3 cellular contexts compared by ENCODE assay signal in genomic region chr2:47080888-47081301, GRCh38.
TF ChIP-seq lines count a peak whose summit lies in the region.

No MANE protein-coding gene starts in this region.

TF ChIP-seq in A549, 52 proteins besides CTCF, POLR2A, EP300 and RAD21 (continued from another document):
- TF ChIP-seq ZFP36 (IDR thresholded peaks at IDR 0.05; ENCODE audit: borderline replicate concordance, partially characterized antibody) (no peak), BHLHE40 (IDR thresholded peaks at IDR 0.05; ENCODE audit: low read depth, low read length) (no peak), EHF (CRISPR knock-in tag; IDR thresholded peaks at IDR 0.05) (no peak), HES2 (IDR thresholded peaks at IDR 0.05) (no peak), HOXB13 (CRISPR knock-in tag; IDR thresholded peaks at IDR 0.05; ENCODE audit: low read depth) (no peak), PBX3 (IDR thresholded peaks at IDR 0.05) (no peak), REST (IDR thresholded peaks at IDR 0.05) (no peak), KDM1A (IDR thresholded peaks at IDR 0.05; ENCODE audit: low read depth) (no peak), ATOH8 (CRISPR knock-in tag; IDR thresholded peaks at IDR 0.05; ENCODE audit: low read depth) (no peak)

TF ChIP-seq in HCT116, 20 proteins besides CTCF, POLR2A, EP300 and RAD21 (continued from another document):
- TF ChIP-seq TCF7L2 (IDR thresholded peaks at IDR 0.05; ENCODE audit: borderline replicate concordance, extremely low read depth, insufficient read depth, insufficient read length) (no peak), CEBPB (IDR thresholded peaks at IDR 0.05; ENCODE audit: low read depth) (no peak), REST (IDR thresholded peaks at IDR 0.05; ENCODE audit: low read depth) (no peak), SIN3A (IDR thresholded peaks at IDR 0.05; ENCODE audit: low read depth) (no peak), YY1 (IDR thresholded peaks at IDR 0.05; ENCODE audit: extremely low read depth, insufficient replicate concordance, low read depth, low read length) (no peak), JUND (IDR thresholded peaks at IDR 0.05) (no peak), SP1 (IDR thresholded peaks at IDR 0.05; ENCODE audit: low read depth) (no peak), MAX (IDR thresholded peaks at IDR 0.05) (no peak), SRF (IDR thresholded peaks at IDR 0.05; ENCODE audit: low read depth) (no peak)

TF ChIP-seq in H1, 55 proteins besides CTCF, POLR2A, EP300 and RAD21 (continued from another document):
- TF ChIP-seq BCL11A (IDR thresholded peaks at IDR 0.05; ENCODE audit: low read depth in 2 of 2, low read length in 2 of 2) (no peak), ATF3 (IDR thresholded peaks at IDR 0.05; ENCODE audit: insufficient read depth, low read depth, low read length) (no peak), ASH2L (IDR thresholded peaks at IDR 0.05; ENCODE audit: low read length) (no peak), SRF (IDR thresholded peaks at IDR 0.05; ENCODE audit: low read depth, low read length) (no peak), SIRT6 (IDR thresholded peaks at IDR 0.05; ENCODE audit: low read length) (no peak), CREB1 (IDR thresholded peaks at IDR 0.05) (no peak), SP4 (IDR thresholded peaks at IDR 0.05; ENCODE audit: low read length) (no peak), E2F6 (IDR thresholded peaks at IDR 0.05) (no peak)
TF ChIP-seq in H1: peak in this region for 0.
